ENCODE assay signal across 9 cellular contexts in the genomic region with DNA sequence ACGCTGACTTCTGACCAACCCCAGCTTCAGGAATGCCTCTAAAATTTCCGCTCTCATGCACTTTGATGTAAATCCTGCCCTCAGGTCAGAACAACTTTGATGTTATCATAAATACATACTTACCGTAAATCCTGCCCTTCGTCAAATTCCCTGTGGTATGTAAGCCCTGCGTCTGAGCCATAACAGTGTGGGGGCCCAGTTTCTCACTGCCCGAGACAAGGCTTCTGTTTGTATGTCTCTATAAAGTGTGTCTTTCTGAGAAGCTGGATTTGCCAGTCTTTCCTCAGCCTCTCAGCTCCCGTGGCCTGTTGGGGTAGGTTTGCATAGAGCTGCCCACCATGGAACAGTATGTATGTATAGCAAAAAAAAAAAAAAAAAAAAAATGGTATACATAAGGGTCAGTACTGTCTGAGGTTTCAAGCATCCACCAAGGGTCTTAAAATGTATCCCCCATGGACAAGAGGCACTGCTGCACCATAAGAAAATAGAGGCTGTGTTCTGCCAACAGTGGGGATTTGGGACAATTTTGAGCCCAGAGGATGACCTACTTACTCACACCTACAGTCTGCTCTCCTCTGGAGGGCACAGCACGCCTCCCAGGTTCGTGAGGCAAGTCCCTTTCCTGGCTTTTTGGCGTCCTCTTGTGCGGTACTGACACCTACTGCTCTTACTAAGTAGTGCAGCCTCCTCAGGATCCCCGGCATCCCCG. TPM values are rescaled to one million over a fixed set of nuclear protein-coding genes. Genes with fewer than 3 reads are reported as not detected.
A peak's percentile ranks its signal among the peaks of the same experiment; 100 is the strongest.
DNase-seq lines count a peak whose midpoint lies in the region; ATAC-seq, FAIRE-seq and TF ChIP-seq lines count a peak whose summit lies in the region.
"Had no signal": no experiment of that assay in that cellular context is flagged by ENCODE, and none has a peak within 500 bp of the region (broad histone marks: within the 10 kb centered on the region; RNA-seq: fewer than 3 reads in every experiment).

No MANE protein-coding gene starts in this region.

- CTCF ChIA-PET in activated B cell treated with CpG ODN at 0.5 μM for 24 hours (lab: Charles Lee) = interaction anchor here (0.7 to 17.1 kb wide), 15 partner anchors 9 to 235 kb away, joined by 3 to 321 read pairs (median 4); a partner anchor contains a TSS

- peaks cover 31% of the 10 kb centered on the region for H3K36me3 Mint-ChIP-seq in activated B cell treated with CpG ODN at 0.5 μM for 24 hours (ENCODE audit: low read depth)

- TF ChIP-seq CTCF in GM12865 (IDR thresholded peaks at IDR 0.05; ENCODE audit: insufficient read depth, low read depth, low read length, missing control alignments) (peak; percentile 93), activated B cell treated with CpG ODN at 0.5 μM for 24 hours (IDR thresholded peaks at IDR 0.05) (peak; percentile 99), bronchial epithelial cell (IDR thresholded peaks at IDR 0.05; ENCODE audit: insufficient read depth, low read length, severe bottlenecking) (peak; percentile 91)

- intact Hi-C loops in activated B cell treated with CpG ODN at 0.5 μM for 24 hours (cut with micrococcal nuclease) = loop anchor here (1.0 kb wide), 4 partner anchors 18 to 234 kb away; a partner anchor contains a TSS

- no peak overlapping the region for H3K27ac Mint-ChIP-seq in activated B cell treated with CpG ODN at 0.5 μM for 24 hours

- POLR2A ChIA-PET in activated B cell treated with CpG ODN at 0.5 μM for 24 hours (lab: Charles Lee) = interaction anchor here (0.5 to 4.0 kb wide), 6 partner anchors 18 to 648 kb away, joined by 3 to 22 read pairs (median 4); a partner anchor contains a TSS

- ATAC-seq in HG03045 (IDR thresholded peaks at IDR 0.05; ENCODE audit: unreplicated experiment) = peak; percentile 61
- peak; percentile 100 for ATAC-seq in activated B cell treated with CpG ODN at 0.5 μM for 24 hours (ENCODE audit: low read depth)
- no peak for ATAC-seq in HG03039 (IDR thresholded peaks at IDR 0.05; ENCODE audit: unreplicated experiment)

- peak; percentile 92 for DNase-seq in GM12865 (ENCODE audit: low read depth)
- DNase-seq in NCI-H2227 (lab: John Stamatoyannopoulos, UW; ENCODE audit: unreplicated experiment) = peak; percentile 83
- DNase-seq in activated B cell treated with CpG ODN at 0.5 μM for 24 hours = peak; percentile 61
- peak; percentile 75 for DNase-seq in bronchial epithelial cell (ENCODE audit: low read depth)
- DNase-seq in iris pigment epithelial cell (ENCODE audit: low read depth) = peak; percentile 94
- DNase-seq in stimulated activated CD4-positive, alpha-beta T cell treated with anti-CD3 and anti-CD28 coated beads, Interleukin-15, amount 100 ng/mL, for 48 hours (ENCODE audit: low read depth in 2 of 2) = peak; percentile 64 to 74

- no peaks in the 10 kb centered on the region for H3K9me3 Mint-ChIP-seq in activated B cell treated with CpG ODN at 0.5 μM for 24 hours

- H3K4me1 Mint-ChIP-seq in activated B cell treated with CpG ODN at 0.5 μM for 24 hours = peaks cover 14% of the 10 kb centered on the region

- peaks cover 3% of the 10 kb centered on the region for H3K36me3 ChIP-seq in bronchial epithelial cell (ENCODE audit: control insufficient read depth, insufficient read depth, low read length)

- no peak overlapping the region for H3K4me3 ChIP-seq in GM12865 (ENCODE audit: low read depth, low read length)
- H3K4me3 ChIP-seq in bronchial epithelial cell (ENCODE audit: low read depth, low read length) = no peak overlapping the region
- H3K4me3 ChIP-seq: skin epidermis had no signal

- no peaks in the 10 kb centered on the region for H3K27me3 ChIP-seq in bronchial epithelial cell (ENCODE audit: control insufficient read depth, insufficient read depth, low read length)

- H3K27me3 Mint-ChIP-seq in activated B cell treated with CpG ODN at 0.5 μM for 24 hours = no peaks in the 10 kb centered on the region

- H3K4me3 Mint-ChIP-seq in activated B cell treated with CpG ODN at 0.5 μM for 24 hours = no peak overlapping the region

- no peak for FAIRE-seq in bronchial epithelial cell (lab: Jason Lieb, UNC)

RNA-seq across cellular contexts. Expression of a gene that starts 17.5 kb away (rescaled TPM):
- total RNA-seq in activated B cell treated with CpG ODN at 0.5 μM for 24 hours (41.8 and 50.3 TPM in 2 replicates), bronchial epithelial cell (23.9 and 36.9 TPM in 2 replicates)

RNA-seq across cellular contexts. Expression of a gene that starts 17.6 kb away (rescaled TPM):
- 34.8 and 42.0 TPM in 2 replicates for total RNA-seq in activated B cell treated with CpG ODN at 0.5 μM for 24 hours
- 17.4 and 19.3 TPM in 2 replicates for total RNA-seq in bronchial epithelial cell
